24 cellular contexts compared by ENCODE assay signal in the genomic region with DNA sequence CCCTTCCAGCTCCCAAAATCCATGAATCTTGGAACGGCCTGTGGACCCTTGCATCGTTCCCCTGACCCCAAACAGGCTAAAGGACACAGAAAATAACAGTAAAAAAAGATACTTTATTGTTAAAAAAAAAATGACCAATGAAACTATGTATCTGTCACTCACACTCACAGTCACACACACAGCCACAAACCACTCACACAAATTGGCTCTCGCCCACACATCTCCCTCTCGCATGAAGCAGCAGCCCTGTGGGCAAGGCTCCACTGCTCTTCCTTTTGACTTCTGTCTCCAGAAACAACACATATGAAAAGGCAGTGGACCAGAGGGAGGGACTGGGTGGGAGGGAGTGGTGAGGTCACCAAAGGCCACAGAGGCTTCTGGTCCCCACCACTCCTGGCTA. TPM values are rescaled to one million over a fixed set of nuclear protein-coding genes. Genes with fewer than 3 reads are reported as not detected.
DNase-seq lines count a peak whose midpoint lies in the region; ATAC-seq, FAIRE-seq and TF ChIP-seq lines count a peak whose summit lies in the region.
"Had no signal": no experiment of that assay in that cellular context is flagged by ENCODE, and none has a peak within 500 bp of the region (broad histone marks: within the 10 kb centered on the region; RNA-seq: fewer than 3 reads in every experiment).

No MANE protein-coding gene starts in this region.

- no peaks in the 10 kb centered on the region for H3K9me3 ChIP-seq in GM12878 (replicated peaks; ENCODE audit: control insufficient read depth, insufficient read depth, low read length)
- H3K9me3 ChIP-seq in lower lobe of right lung: no peaks in the 10 kb centered on the region
- H3K9me3 ChIP-seq: BE2C, Peyer's patch, SJSA1 had no signal

- SMC1A ChIA-PET in GM12878 (lab: Charles Lee; ENCODE audit: uncharacterized antibody, unreplicated experiment): interaction anchor here (1.2 to 1.4 kb wide), 2 partner anchors 52 to 148 kb away, joined by 4 to 6 read pairs; no protein-coding TSS in a partner anchor

- ATAC-seq in GM18858 (IDR thresholded peaks at IDR 0.05; ENCODE audit: unreplicated experiment) (peak; percentile 59), HG02852 (IDR thresholded peaks at IDR 0.05; ENCODE audit: unreplicated experiment) (peak; percentile 64), GM12878 (peak; percentile 47), lower lobe of right lung (no peak)
- ATAC-seq in activated CD4-positive, CD25-positive, alpha-beta regulatory T cell treated with anti-CD3 and anti-CD28 coated beads, Interleukin-2, amount 50 U/mL, for 24 hours: no peak
- ATAC-seq: GM23338 had no signal

- H3K4me3 ChIP-seq in GM12878 (no peak overlapping the region), lower lobe of right lung (no peak overlapping the region)
- H3K4me3 ChIP-seq: GM23338, Peyer's patch, SJSA1 had no signal

- no peaks in the 10 kb centered on the region for H3K79me2 ChIP-seq in GM12878 (ENCODE audit: control insufficient read depth, insufficient read depth, low read length)

- TF ChIP-seq EP300 in GM12878 (IDR thresholded peaks at IDR 0.05; ENCODE audit: borderline replicate concordance in 1 of 2, control insufficient read depth in 1 of 2, low read depth in 2 of 2, low read length in 2 of 2): no peak

- in situ Hi-C loops in GM12878 (cut with MboI) (loop anchor here (5.0 kb wide), 1 partner anchor 57 kb away; a partner anchor contains a TSS), ACHN (cut with HindIII; ENCODE audit: low pct_ligation_motif_present, low pct_unique_long_range_greater_than_20kb, low sequenced_read_pairs) (no loop called here)

- RAD21 ChIA-PET in GM12878 (lab: Charles Lee; ENCODE audit: unreplicated experiment): interaction anchor here (1.5 to 3.8 kb wide), 3 partner anchors 16 to 56 kb away, joined by 3 to 20 read pairs (median 3); a partner anchor contains a TSS

- no peak overlapping the region for H2AFZ ChIP-seq in GM12878 (ENCODE audit: control insufficient read depth, low read depth, low read length)
- H2AFZ ChIP-seq: GM23338 had no signal

- no peaks in the 10 kb centered on the region for H4K20me1 ChIP-seq in GM12878 (ENCODE audit: control insufficient read depth, insufficient read depth)

- FAIRE-seq in GM12878 (lab: Jason Lieb, UNC): no peak
- FAIRE-seq: A204.1, HTR-8/SVneo had no signal

- CTCF ChIA-PET in GM10248 (lab: Yijun Ruan, JAX): interaction anchor here (1.8 to 2.0 kb wide), 2 partner anchors 56 to 149 kb away, joined by 5 to 7 read pairs; a partner anchor contains a TSS
- CTCF ChIA-PET in GM12878 (lab: Yijun Ruan, JAX): interaction anchor here (1.1 to 4.5 kb wide), 4 partner anchors 19 to 148 kb away, joined by 4 to 23 read pairs (median 8); a partner anchor contains a TSS

- 31% methylated on average over 4 of the region's 4 CpGs for WGBS in GM12878 (ENCODE audit: insufficient coverage, insufficient replicate concordance, low lambda C conversion rate, missing lambda C conversion rate)

- no peaks in the 10 kb centered on the region for H3K36me3 ChIP-seq in GM12878 (ENCODE audit: control insufficient read depth in 2 of 2, insufficient read depth in 2 of 2, low read length in 1 of 2)
- no peaks in the 10 kb centered on the region for H3K36me3 ChIP-seq in lower lobe of right lung
- H3K36me3 ChIP-seq: BE2C, Peyer's patch, SJSA1 had no signal

- no peak for TF ChIP-seq RAD21 in GM12878 (IDR thresholded peaks at IDR 0.05; ENCODE audit: insufficient read depth, low read depth, low read length)

- POLR2A ChIA-PET in GM10248 (lab: Yijun Ruan, JAX): no interaction called here
- POLR2A ChIA-PET in GM12878 (lab: Charles Lee): no interaction called here

- no peak for TF ChIP-seq CTCF in GM10248 (IDR thresholded peaks at IDR 0.05; ENCODE audit: control extremely low read depth, extremely low read depth, low read depth, missing control alignments)
- no peak for TF ChIP-seq CTCF in GM12878 (IDR thresholded peaks at IDR 0.05 in 2 of 3, conservative IDR thresholded peaks at IDR 0.05 in 1 of 3; ENCODE audit: control insufficient read depth in 2 of 3, extremely low read depth in 1 of 3, insufficient read depth in 1 of 3, low read depth in 3 of 3, low read length in 3 of 3)
- no peak for TF ChIP-seq CTCF in lower lobe of right lung (IDR thresholded peaks at IDR 0.05)

- no peak overlapping the region for H3K9ac ChIP-seq in GM12878 (ENCODE audit: control insufficient read depth, insufficient read depth, low read length)

- H3K27me3 ChIP-seq in GM12878 (replicated peaks in 1 of 2; ENCODE audit: control insufficient read depth in 2 of 2, insufficient read depth in 2 of 2, low read length in 1 of 2): no peaks in the 10 kb centered on the region
- no peaks in the 10 kb centered on the region for H3K27me3 ChIP-seq in lower lobe of right lung (ENCODE audit: low read depth)
- H3K27me3 ChIP-seq: BE2C, Peyer's patch, SJSA1 had no signal

- H3K4me1 ChIP-seq in GM12878 (ENCODE audit: control insufficient read depth, insufficient read depth, low read length): no peaks in the 10 kb centered on the region
- peaks cover 5% of the 10 kb centered on the region for H3K4me1 ChIP-seq in lower lobe of right lung
- H3K4me1 ChIP-seq: BE2C, Peyer's patch, SJSA1 had no signal

- H3K27ac ChIP-seq in GM12878 (ENCODE audit: control insufficient read depth, insufficient read depth): no peak overlapping the region
- no peak overlapping the region for H3K27ac ChIP-seq in lower lobe of right lung
- H3K27ac ChIP-seq: Peyer's patch, SJSA1 had no signal

- BruUV-seq in GM12878 (replicated peaks; lab: Mats Ljungman, UMichigan): no TSS peak

- no peak for TF ChIP-seq POLR2A in GM12878 (IDR thresholded peaks at IDR 0.05; ENCODE audit: low read depth, low read length)

- intact Hi-C loops in GM12878 (cut with micrococcal nuclease; ENCODE audit: unreplicated experiment): loop anchor here (5.0 kb wide), 1 partner anchor 122 kb away; no protein-coding TSS in a partner anchor
- intact Hi-C loops in lower lobe of right lung (cut with DNase I): no loop called here

- DNase-seq in GM10248 (ENCODE audit: extremely low spot score) (peak; percentile 36), GM12878 (ENCODE audit: low read depth, low spot score) (no peak), ACHN (no peak), NCI-H2107 (lab: John Stamatoyannopoulos, UW) (no peak), lower lobe of right lung (no peak)
- DNase-seq: BE2C; CD4-positive, CD25-positive, alpha-beta regulatory T cell; DMS79; HCEC 1CT; KG1; NCI-H1105; NCI-H2081; NCI-H2171 treated with DMSO at 0.1 percent for 48 hours; NCI-H524 treated with DMSO at 0.1 percent for 48 hours; NCI-H82; Peyer's patch; T-helper 1 cell had no signal

- no peak overlapping the region for H3K4me2 ChIP-seq in GM12878 (ENCODE audit: control insufficient read depth, insufficient read depth)
- H3K4me2 ChIP-seq: GM23338 had no signal

TF ChIP-seq in GM12878, 131 proteins besides CTCF, POLR2A, EP300 and RAD21 (continues in another document):
- TF ChIP-seq BHLHE40 (IDR thresholded peaks at IDR 0.05; ENCODE audit: borderline replicate concordance in 1 of 2, low read depth in 2 of 2, low read length in 1 of 2): peak in 1 of 2 experiments; percentile 17; a peak in 1 of 4 replicates
- TF ChIP-seq EGR1 (IDR thresholded peaks at IDR 0.05; ENCODE audit: borderline replicate concordance in 1 of 2, low read depth in 2 of 2, low read length in 2 of 2): 0 out of 3 replicates have a peak, but pooled peaks of 1 of the 2 experiments have one; percentile 18
- TF ChIP-seq NR2F1 (conservative IDR thresholded peaks at IDR 0.05): no peak
- TF ChIP-seq, protein P1, sequence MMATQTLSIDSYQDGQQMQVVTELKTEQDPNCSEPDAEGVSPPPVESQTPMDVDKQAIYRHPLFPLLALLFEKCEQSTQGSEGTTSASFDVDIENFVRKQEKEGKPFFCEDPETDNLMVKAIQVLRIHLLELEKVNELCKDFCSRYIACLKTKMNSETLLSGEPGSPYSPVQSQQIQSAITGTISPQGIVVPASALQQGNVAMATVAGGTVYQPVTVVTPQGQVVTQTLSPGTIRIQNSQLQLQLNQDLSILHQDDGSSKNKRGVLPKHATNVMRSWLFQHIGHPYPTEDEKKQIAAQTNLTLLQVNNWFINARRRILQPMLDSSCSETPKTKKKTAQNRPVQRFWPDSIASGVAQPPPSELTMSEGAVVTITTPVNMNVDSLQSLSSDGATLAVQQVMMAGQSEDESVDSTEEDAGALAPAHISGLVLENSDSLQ (IDR thresholded peaks at IDR 0.05): peak; percentile 92
- TF ChIP-seq RUNX3 (IDR thresholded peaks at IDR 0.05; ENCODE audit: low read length): peak; percentile 57
- TF ChIP-seq, protein P2, sequence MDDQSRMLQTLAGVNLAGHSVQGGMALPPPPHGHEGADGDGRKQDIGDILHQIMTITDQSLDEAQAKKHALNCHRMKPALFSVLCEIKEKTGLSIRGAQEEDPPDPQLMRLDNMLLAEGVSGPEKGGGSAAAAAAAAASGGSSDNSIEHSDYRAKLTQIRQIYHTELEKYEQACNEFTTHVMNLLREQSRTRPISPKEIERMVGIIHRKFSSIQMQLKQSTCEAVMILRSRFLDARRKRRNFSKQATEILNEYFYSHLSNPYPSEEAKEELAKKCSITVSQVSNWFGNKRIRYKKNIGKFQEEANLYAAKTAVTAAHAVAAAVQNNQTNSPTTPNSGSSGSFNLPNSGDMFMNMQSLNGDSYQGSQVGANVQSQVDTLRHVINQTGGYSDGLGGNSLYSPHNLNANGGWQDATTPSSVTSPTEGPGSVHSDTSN (IDR thresholded peaks at IDR 0.05; ENCODE audit: insufficient replicate concordance, low read depth, low read length): peak; percentile 48

RNA-seq across cellular contexts. Expression of a gene that starts 56.6 kb away (rescaled TPM):
- 9.4 TPM in 2 replicates for total RNA-seq in GM12878 (2013; cell fraction: nucleolus; rRNA removed)
- total RNA-seq in GM12878 (2014; rRNA removed) (3.0 and 3.6 TPM in 2 replicates), GM12878 (2014; rRNA removed; fragmentation: Illumina TruSeq; extraction: Trizol) (2.3 and 2.8 TPM in 2 replicates), GM12878 (2021) (4.8 and 6.2 TPM in 2 replicates), lower lobe of right lung (11.5 TPM)
- polyA plus RNA-seq in GM12878 (2011; ENCODE audit: low read depth): 1.1 TPM
- polyA plus RNA-seq in GM12878 (2011; rRNA removed) (3.7 and 8.2 TPM in 2 replicates), GM12878 (2014; fragmentation: Illumina TruSeq; extraction: Trizol) (4.4 and 5.1 TPM in 2 replicates), GM12878 (2014; fragmentation: Nextera tagmentation; extraction: Ambion mirVana) (under 1 TPM; 0.50 to 0.66 TPM), GM12878 (2014; rRNA removed) (3.9 and 5.1 TPM in 2 replicates), GM12878 (2016; fragmentation: Nextera tagmentation; extraction: Ambion mirVana) (1 to 10 TPM; 3.0 to 4.1 TPM)
- 5.1 and 6.0 TPM in 2 replicates for polyA plus RNA-seq in GM12878 (2011; cell fraction: cytosol; rRNA removed)
- polyA plus RNA-seq in GM12878 (2011; cell fraction: nucleus; rRNA removed): 18.5 and 21.1 TPM in 2 replicates
- polyA plus RNA-seq in GM12878 (2012): 1.5 and 1.8 TPM in 2 replicates
- polyA minus RNA-seq in GM12878 (2011; rRNA and poly(A)+ RNA removed): 9.4 and 14.7 TPM in 2 replicates
- 1.6 and 2.8 TPM in 2 replicates for polyA minus RNA-seq in GM12878 (2011; cell fraction: cytosol; rRNA and poly(A)+ RNA removed)
- 15.8 and 26.5 TPM in 2 replicates for polyA minus RNA-seq in GM12878 (2011; cell fraction: nucleus; rRNA and poly(A)+ RNA removed)

Comparison
In these comparisons a context has a peak if more than half of its experiments do, and no peak if none do; other contexts are left out.
1. ATAC-seq: peak in GM18858 (single experiment), HG02852 (single experiment) and GM12878 (single experiment); none in lower lobe of right lung (0 of 2) and activated CD4-positive, CD25-positive, alpha-beta regulatory T cell treated with anti-CD3 and anti-CD28 coated beads, Interleukin-2, amount 50 U/mL, for 24 hours (0 of 2).